ENCODE assay signal across 1 cellular context in genomic region chr17:50036455-50037320, GRCh38.
TF ChIP-seq lines count a peak whose summit lies in the region.

No MANE protein-coding gene starts in this region.

TF ChIP-seq in SK-N-SH, 30 proteins besides CTCF, POLR2A, EP300 and RAD21 (continued from another document):
- TF ChIP-seq YY1 (IDR thresholded peaks at IDR 0.05; ENCODE audit: low read depth) (no peak), EZH2phosphoT487 (IDR thresholded peaks at IDR 0.05; ENCODE audit: borderline replicate concordance, low read depth) (no peak), IRF3 (IDR thresholded peaks at IDR 0.05; ENCODE audit: low read depth, low read length) (no peak), SMC3 (IDR thresholded peaks at IDR 0.05; ENCODE audit: low read depth, low read length) (no peak), USF2 (IDR thresholded peaks at IDR 0.05; ENCODE audit: borderline replicate concordance, low read depth, low read length) (no peak), TEAD4 (IDR thresholded peaks at IDR 0.05; ENCODE audit: borderline replicate concordance, insufficient read depth) (no peak), FOXM1 (IDR thresholded peaks at IDR 0.05; ENCODE audit: low read depth) (no peak), GABPA (IDR thresholded peaks at IDR 0.05; ENCODE audit: low read depth) (no peak), REST (IDR thresholded peaks at IDR 0.05; ENCODE audit: low read depth, low read length) (no peak), NFIC (IDR thresholded peaks at IDR 0.05; ENCODE audit: borderline replicate concordance) (no peak)
